8 cellular contexts compared by ENCODE assay signal in genomic region chr1:20216574-20216973, GRCh38. TPM values are rescaled to one million over a fixed set of nuclear protein-coding genes. Genes with fewer than 3 reads are reported as not detected.
DNase-seq lines count a peak whose midpoint lies in the region; ATAC-seq, FAIRE-seq and TF ChIP-seq lines count a peak whose summit lies in the region.

No MANE protein-coding gene starts in this region.

- no peak for ATAC-seq in GM21381 (IDR thresholded peaks at IDR 0.05; ENCODE audit: unreplicated experiment)

- H3K36me3 ChIP-seq in A673 (ENCODE audit: insufficient read depth, low read length, poor library complexity, severe bottlenecking) (no peaks in the 10 kb centered on the region), brain microvascular endothelial cell (replicated peaks) (no peaks in the 10 kb centered on the region), smooth muscle cell (ENCODE audit: low read depth) (no peaks in the 10 kb centered on the region)

- no peak overlapping the region for H3K9ac ChIP-seq in smooth muscle cell (ENCODE audit: low read depth)

- in situ Hi-C loops in brain microvascular endothelial cell (cut with HindIII; ENCODE audit: low pct_ligation_motif_present, low sequenced_read_pairs), result no loop called here

- H3K79me2 ChIP-seq in smooth muscle cell (ENCODE audit: low read depth), result no peaks in the 10 kb centered on the region

- H2AFZ ChIP-seq in smooth muscle cell (ENCODE audit: low read depth), result no peak overlapping the region

- H3K9me3 ChIP-seq in A673 (ENCODE audit: low read depth, low read length, poor library complexity, severe bottlenecking) (no peaks in the 10 kb centered on the region), smooth muscle cell (replicated peaks; ENCODE audit: low read depth) (no peaks in the 10 kb centered on the region)

- no TSS peak for BruUV-seq in A673 (replicated peaks; lab: Mats Ljungman, UMichigan)

- H3K27me3 ChIP-seq in A673 (replicated peaks; ENCODE audit: insufficient read depth, low read depth, low read length, poor library complexity) (peaks cover 39% of the 10 kb centered on the region), brain microvascular endothelial cell (replicated peaks) (peaks cover 11% of the 10 kb centered on the region), smooth muscle cell (ENCODE audit: low read depth) (peaks cover 16% of the 10 kb centered on the region)

- intact Hi-C loops in A673 (cut with micrococcal nuclease; ENCODE audit: unreplicated experiment), result no loop called here

- no peak for TF ChIP-seq POLR2A in GM12891 (IDR thresholded peaks at IDR 0.05; ENCODE audit: low read depth, low read length)

- H3F3A ChIP-seq in smooth muscle cell (ENCODE audit: low read depth), result no peaks in the 10 kb centered on the region

- H3K4me1 ChIP-seq in A673 (ENCODE audit: insufficient read depth, low read length, poor library complexity, severe bottlenecking) (no peaks in the 10 kb centered on the region), smooth muscle cell (ENCODE audit: low read depth) (no peaks in the 10 kb centered on the region)

- peak; percentile 52 for TF ChIP-seq CTCF in A673 (conservative IDR thresholded peaks at IDR 0.05; ENCODE audit: low read depth, low read length)
- TF ChIP-seq CTCF in brain microvascular endothelial cell (IDR thresholded peaks at IDR 0.05; ENCODE audit: low read depth, low read length, missing control alignments), result peak; percentile 60
- TF ChIP-seq CTCF in smooth muscle cell (IDR thresholded peaks at IDR 0.05; ENCODE audit: borderline replicate concordance, insufficient read depth, poor library complexity, severe bottlenecking), result peak; percentile 29

- CTCF ChIA-PET in A673 (lab: Charles Lee), result interaction anchor here (0.8 to 1.0 kb wide), 2 partner anchors 277 to 278 kb away, joined by 3 to 5 read pairs; no protein-coding TSS in a partner anchor

- H3K4me2 ChIP-seq in smooth muscle cell, result no peak overlapping the region

- DNase-seq in A673 (ENCODE audit: low spot score) (peak; percentile 30), GM12891 (ENCODE audit: insufficient read length, low spot score) (peak; percentile 39), NCI-H2171 (lab: John Stamatoyannopoulos, UW) (peak; percentile 7), brain microvascular endothelial cell (peak; percentile 11), smooth muscle cell (lab: John Stamatoyannopoulos, UW; ENCODE audit: unreplicated experiment) (no peak), C1 segment of cervical spinal cord (lab: John Stamatoyannopoulos, UW) (no peak)
- no peak for DNase-seq in effector CD4-positive, alpha-beta T cell

- H3K27ac ChIP-seq in A673 (ENCODE audit: low read depth, low read length, poor library complexity, severe bottlenecking) (no peak overlapping the region), brain microvascular endothelial cell (no peak overlapping the region), smooth muscle cell (ENCODE audit: low read depth) (no peak overlapping the region)

- POLR2A ChIA-PET in A673 (lab: Charles Lee; ENCODE audit: low non-redundant PET), result no interaction called here

- H3K4me3 ChIP-seq in A673 (ENCODE audit: low read depth, low read length, poor library complexity, severe bottlenecking) (no peak overlapping the region), brain microvascular endothelial cell (ENCODE audit: low read depth, low read length) (no peak overlapping the region), smooth muscle cell (no peak overlapping the region)

- WGBS in smooth muscle cell (ENCODE audit: low lambda C conversion rate), result 71% methylated on average over 1 of the region's 1 CpG

- no peaks in the 10 kb centered on the region for H4K20me1 ChIP-seq in smooth muscle cell (ENCODE audit: low read depth)

- peak; percentile 41 for FAIRE-seq in GM12891 (lab: Jason Lieb, UNC)

TF ChIP-seq in GM12891, 5 proteins besides CTCF, POLR2A, EP300 and RAD21:
- no peak for TF ChIP-seq TAF1 (IDR thresholded peaks at IDR 0.05; ENCODE audit: low read depth, low read length)
- TF ChIP-seq PAX5 (IDR thresholded peaks at IDR 0.05; ENCODE audit: insufficient read depth, low read length, severe bottlenecking), result no peak
- TF ChIP-seq SPI1 (IDR thresholded peaks at IDR 0.05; ENCODE audit: low read depth, low read length), result no peak
- no peak for TF ChIP-seq POU2F2 (IDR thresholded peaks at IDR 0.05; ENCODE audit: low read depth, low read length)
- TF ChIP-seq POLR2AphosphoS5 (IDR thresholded peaks at IDR 0.05; ENCODE audit: low read depth, low read length), result no peak

RNA-seq across cellular contexts. Expression of gene PLA2G2C, which starts 30.3 kb away (rescaled TPM):
- not detected in 2 replicates for total RNA-seq in A673 (2021)
- not detected for polyA plus RNA-seq in GM12891 (2012; ENCODE audit: low read depth, missing spikeins)
- total RNA-seq in smooth muscle cell, result 0.09 TPM in 1 of 2 replicates, not detected in the other
- not detected in 2 replicates for polyA plus RNA-seq in smooth muscle cell

RNA-seq across cellular contexts. Expression of gene UBXN10, which starts 30.7 kb away (rescaled TPM):
- total RNA-seq in A673 (2021), result not detected in 2 replicates
- 0.08 TPM for polyA plus RNA-seq in GM12891 (2012; ENCODE audit: low read depth, missing spikeins)
- total RNA-seq in smooth muscle cell, result 0.36 and 0.72 TPM in 2 replicates
- polyA plus RNA-seq in smooth muscle cell, result 0.09 and 0.49 TPM in 2 replicates

Comparison
In these comparisons a context has a peak if more than half of its experiments do, and no peak if none do; other contexts are left out.
1. DNase-seq: peak in A673 (single experiment), GM12891 (single experiment), NCI-H2171 (single experiment) and brain microvascular endothelial cell (single experiment); none in smooth muscle cell (single experiment), C1 segment of cervical spinal cord (0 of 14) and effector CD4-positive, alpha-beta T cell (single experiment).
2. Peak in every context shown above with its lines, with median percentiles within 50 percentile points of each other: CTCF ChIP-seq.